ENCODE assay signal across 27 cellular contexts in the genomic region with DNA sequence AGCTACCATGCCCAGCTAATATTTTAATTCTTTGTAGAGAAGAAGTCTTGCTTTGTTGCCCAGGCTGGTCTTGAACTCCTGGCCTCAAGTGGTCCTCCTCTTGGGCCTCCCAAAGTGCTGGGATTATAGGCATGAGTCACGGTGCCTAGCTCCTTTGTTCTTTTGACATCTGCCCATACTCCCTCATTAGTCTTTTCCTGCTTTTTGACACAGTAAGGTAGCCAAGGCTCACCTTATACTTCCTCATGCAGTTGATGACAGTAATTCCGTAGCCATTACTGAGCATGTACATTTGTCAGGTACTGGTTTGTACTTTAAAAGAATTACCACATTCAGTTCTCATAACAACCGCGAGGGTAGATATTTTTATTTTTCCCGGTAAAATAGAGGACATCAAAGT.
"Had no signal": no experiment of that assay in that cellular context is flagged by ENCODE, and none has a peak within 500 bp of the region (broad histone marks: within the 10 kb centered on the region; RNA-seq: fewer than 3 reads in every experiment).

No MANE protein-coding gene starts in this region.

- H3K27ac ChIP-seq: brain microvascular endothelial cell, coronary artery, esophagus squamous epithelium, heart left ventricle had no signal

- H3K27me3 ChIP-seq: brain microvascular endothelial cell, esophagus squamous epithelium, heart left ventricle had no signal

- H3K4me3 ChIP-seq: coronary artery, esophagus squamous epithelium, heart left ventricle had no signal

- ATAC-seq: activated T-helper 17 cell treated with anti-CD3 and anti-CD28 coated beads, Interleukin-2, amount 50 U/mL, for 72 hours; effector memory CD8-positive, alpha-beta T cell; heart left ventricle; T-helper 17 cell had no signal

- H3K36me3 ChIP-seq: brain microvascular endothelial cell, esophagus squamous epithelium, heart left ventricle had no signal

- H3K9me3 ChIP-seq: esophagus squamous epithelium, heart left ventricle had no signal

- DNase-seq: activated CD4-positive, alpha-beta memory T cell treated with anti-CD3 and anti-CD28 coated beads, Interleukin-2, amount 10 ng/mL, durations not matched to agents 7 days and 5 days; activated CD4-positive, alpha-beta T cell treated with anti-CD3 and anti-CD28 coated beads for 1 hour; activated CD4-positive, alpha-beta T cell treated with anti-CD3 and anti-CD28 coated beads for 4 hours; activated CD4-positive, alpha-beta T cell treated with anti-CD3 and anti-CD28 coated beads, Interleukin-2, amount 10 ng/mL, durations not matched to agents 7 days and 5 days; activated CD4-positive, alpha-beta T cell treated with anti-CD3 and anti-CD28 coated beads, Interleukin-2, amount 50 U/mL, for 4 hours; activated CD8-positive, alpha-beta memory T cell treated with anti-CD3 and anti-CD28 coated beads, Interleukin-2, amount 50 U/mL, for 48 hours; activated effector memory CD4-positive, alpha-beta T cell treated with Interleukin-2 at 50 U/mL for 16 hours; activated gamma-delta T cell treated with Interleukin-2 at 50 U/mL for 16 hours; activated naive CD4-positive, alpha-beta T cell treated with anti-CD3 and anti-CD28 coated beads, Interleukin-2, amount 50 U/mL, for 16 hours; activated naive CD4-positive, alpha-beta T cell treated with Interleukin-2 at 50 U/mL for 16 hours; activated T-cell treated with anti-CD3 and anti-CD28 coated beads for 4 hours; activated T-cell treated with anti-CD3 and anti-CD28 coated beads, Interleukin-2, amount 50 U/mL, for 24 hours; amniotic stem cell; anterior cingulate cortex; brain microvascular endothelial cell; dermis blood vessel endothelial cell; effector CD4-positive, alpha-beta T cell; effector memory CD8-positive, alpha-beta T cell; erythroblast; esophagus squamous epithelium; glutamatergic neuron; heart left ventricle; T-helper 1 cell; T-helper 17 cell; T1000 had no signal
